In genomic region chr2:98849113-98849512, GRCh38 we compare ENCODE assay signal across 2 cellular contexts.
A peak's percentile ranks its signal among the peaks of the same experiment; 100 is the strongest.
TF ChIP-seq lines count a peak whose summit lies in the region.

No MANE protein-coding gene starts in this region.

TF ChIP-seq in IMR-90, 13 proteins besides CTCF, POLR2A, EP300 and RAD21:
- TF ChIP-seq USF2 (IDR thresholded peaks at IDR 0.05; ENCODE audit: low read depth, low read length), result no peak
- peak; percentile 77 for TF ChIP-seq CEBPB (IDR thresholded peaks at IDR 0.05; ENCODE audit: low read depth, low read length)
TF ChIP-seq in IMR-90: peak in this region for 1.

TF ChIP-seq in H1, 55 proteins besides CTCF, POLR2A, EP300 and RAD21:
- TF ChIP-seq BCL11A (IDR thresholded peaks at IDR 0.05; ENCODE audit: low read depth in 2 of 2, low read length in 2 of 2) (no peak), RXRA (IDR thresholded peaks at IDR 0.05; ENCODE audit: insufficient read depth, low read depth, low read length) (no peak), SUZ12 (IDR thresholded peaks at IDR 0.05; ENCODE audit: low read length) (no peak), ATF2 (IDR thresholded peaks at IDR 0.05; ENCODE audit: low read length) (no peak), E2F6 (IDR thresholded peaks at IDR 0.05) (no peak), ATF3 (IDR thresholded peaks at IDR 0.05; ENCODE audit: insufficient read depth, low read depth, low read length) (no peak), CEBPB (IDR thresholded peaks at IDR 0.05; ENCODE audit: low read depth, low read length) (peak; percentile 71; the same call in 1 of the 2 replicates), KDM4A (IDR thresholded peaks at IDR 0.05; ENCODE audit: low read depth, low read length, severe bottlenecking) (no peak)
